In the genomic region with DNA sequence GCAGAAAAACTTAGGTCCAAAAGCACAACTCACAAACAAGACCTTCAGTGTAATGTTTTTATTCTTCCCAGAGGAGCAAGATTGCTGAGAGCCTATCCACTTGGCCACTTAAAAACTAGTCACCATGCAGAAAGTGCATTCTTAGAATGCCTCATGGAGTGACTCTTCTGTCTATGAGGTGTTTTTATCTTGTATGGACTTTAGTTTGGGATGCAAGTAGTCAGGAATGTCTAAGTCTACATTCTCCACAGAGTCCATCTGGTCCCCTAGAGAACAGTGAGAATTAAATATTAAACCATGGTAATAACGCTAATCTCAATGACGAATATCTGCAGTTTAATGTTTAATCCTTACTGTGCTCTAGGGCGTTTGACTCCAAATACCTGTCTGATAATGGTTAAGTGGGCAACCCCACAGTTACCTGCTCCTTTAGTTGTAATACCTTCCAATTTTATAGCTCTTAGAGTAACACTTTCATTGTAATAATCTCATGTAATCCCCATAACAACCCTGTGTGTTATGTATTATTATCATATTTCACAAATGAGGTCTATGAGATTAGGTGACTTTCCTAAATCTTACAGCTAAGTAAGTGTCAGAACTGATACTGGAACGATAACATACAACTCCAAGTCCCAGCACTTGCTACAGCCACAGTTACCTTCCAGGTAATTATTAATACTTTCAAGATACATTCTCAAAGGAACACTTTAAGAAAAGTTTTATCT, we compare ENCODE assay signal across 8 cellular contexts.
DNase-seq lines count a peak whose midpoint lies in the region; FAIRE-seq lines count a peak whose summit lies in the region.

No MANE protein-coding gene starts in this region.

- no peaks in the 10 kb centered on the region for H3K27me3 ChIP-seq in adipocyte (replicated peaks; ENCODE audit: control insufficient read depth, insufficient read depth, low read length)
- H3K27me3 ChIP-seq in small intestine (ENCODE audit: control insufficient read depth in 2 of 2, insufficient read depth in 2 of 2, low read length in 2 of 2) = no peaks in the 10 kb centered on the region

- H3K4me1 ChIP-seq in adipocyte (ENCODE audit: control insufficient read depth, insufficient read depth, low read length) = peaks cover 55% of the 10 kb centered on the region
- peaks cover 8 to 12% of the 10 kb centered on the region in 2 donors for H3K4me1 ChIP-seq in small intestine (ENCODE audit: control insufficient read depth in 2 of 2, insufficient read depth in 1 of 2, low read depth in 1 of 2, low read length in 1 of 2)

- peak; percentile 78 for DNase-seq in GM03348 (ENCODE audit: low spot score)
- DNase-seq in adipocyte (ENCODE audit: low read depth) = peak; percentile 57
- DNase-seq in hepatic stellate cell (ENCODE audit: low spot score) = peak; percentile 72
- DNase-seq in small intestine = peak; percentile 98
- DNase-seq in pons (ENCODE audit: low spot score) = no peak
- DNase-seq in NCI-H187 treated with DMSO at 0.1 percent for 48 hours (lab: John Stamatoyannopoulos, UW) = no peak
- no peak for DNase-seq in activated CD4-positive, alpha-beta T cell treated with anti-CD3 and anti-CD28 coated beads, Interleukin-2, amount 50 U/mL, for 4 hours
- no peak for DNase-seq in stimulated activated CD4-positive, alpha-beta T cell treated with anti-CD3 and anti-CD28 coated beads, Interleukin-12 subunit alpha, Interleukin-12 subunit beta, amount 100 ng/mL, for 4 hours

- H3K36me3 ChIP-seq in adipocyte (ENCODE audit: control insufficient read depth, insufficient read depth, low read length, severe bottlenecking) = no peaks in the 10 kb centered on the region
- H3K36me3 ChIP-seq in small intestine (ENCODE audit: control insufficient read depth in 2 of 2, insufficient read depth in 2 of 2, low read length in 2 of 2) = no peaks in the 10 kb centered on the region

- no peak overlapping the region for H3K27ac ChIP-seq in small intestine (ENCODE audit: low read depth in 1 of 2, low read length in 1 of 2)

- FAIRE-seq in small intestine (lab: Jason Lieb, UNC) = peak; percentile 67

- H3K4me3 ChIP-seq in adipocyte (ENCODE audit: low read length) (peak overlapping the region; percentile 18), small intestine (ENCODE audit: low read depth in 1 of 2, low read length in 2 of 2) (no peak overlapping the region)

- peak overlapping the region; percentile 86 for H3K9ac ChIP-seq in adipocyte (ENCODE audit: low read length)

- 12 to 63% (median 34%) methylated on average over 4 of the region's 4 CpGs for WGBS in small intestine, 3 donors

- H3K9me3 ChIP-seq in adipocyte (ENCODE audit: control insufficient read depth, low read length) (no peaks in the 10 kb centered on the region), small intestine (ENCODE audit: control insufficient read depth, low read depth) (no peaks in the 10 kb centered on the region)

Comparison
In these comparisons a context has a peak if more than half of its experiments do, and no peak if none do; other contexts are left out.
1. DNase-seq: peak in GM03348 (single experiment), adipocyte (single experiment), hepatic stellate cell (single experiment) and small intestine (single experiment); none in pons (single experiment), NCI-H187 treated with DMSO at 0.1 percent for 48 hours (single experiment), activated CD4-positive, alpha-beta T cell treated with anti-CD3 and anti-CD28 coated beads, Interleukin-2, amount 50 U/mL, for 4 hours (0 of 2) and stimulated activated CD4-positive, alpha-beta T cell treated with anti-CD3 and anti-CD28 coated beads, Interleukin-12 subunit alpha, Interleukin-12 subunit beta, amount 100 ng/mL, for 4 hours (single experiment).